In genomic region chr12:53324113-53324778, GRCh38 we compare ENCODE assay signal across 8 cellular contexts.
DNase-seq lines count a peak whose midpoint lies in the region; ATAC-seq and FAIRE-seq lines count a peak whose summit lies in the region.

No MANE protein-coding gene starts in this region.

- in situ Hi-C loops in ACHN (cut with HindIII; ENCODE audit: low pct_ligation_motif_present, low pct_unique_long_range_greater_than_20kb, low sequenced_read_pairs): no loop called here

- DNase-seq in SKM-1 (lab: John Stamatoyannopoulos, UW; ENCODE audit: unreplicated experiment) (peak; percentile 27), adipocyte (ENCODE audit: low read depth) (no peak), inferior parietal cortex (ENCODE audit: extremely low spot score) (peak; percentile 50), ACHN (no peak), RCC 7860 (ENCODE audit: low spot score) (no peak)
- DNase-seq in stimulated activated CD4-positive, alpha-beta T cell treated with anti-CD3 and anti-CD28 coated beads, Interleukin-2, amount 100 ng/mL, for 24 hours: peak; percentile 62 to 69

- peak; percentile 20 for ATAC-seq in HG02798 (IDR thresholded peaks at IDR 0.05; ENCODE audit: poor library complexity, unreplicated experiment)

- H3K9ac ChIP-seq in ES-I3 (ENCODE audit: low read depth, low read length) (peak overlapping the region; percentile 48), adipocyte (ENCODE audit: low read length) (peak overlapping the region; percentile 87)

- FAIRE-seq in RCC 7860 (lab: Jason Lieb, UNC): no peak

- H3K36me3 ChIP-seq in ES-I3 (ENCODE audit: insufficient read depth, low read length): no peaks in the 10 kb centered on the region
- H3K36me3 ChIP-seq in adipocyte (ENCODE audit: control insufficient read depth, insufficient read depth, low read length, severe bottlenecking): peaks cover 1% of the 10 kb centered on the region

- H3K9me3 ChIP-seq in ES-I3 (ENCODE audit: control insufficient read depth, insufficient read depth, low read length) (no peaks in the 10 kb centered on the region), adipocyte (ENCODE audit: control insufficient read depth, low read length) (no peaks in the 10 kb centered on the region)

- H3K4me3 ChIP-seq in adipocyte (ENCODE audit: low read length): peak overlapping the region; percentile 81

- peaks cover 4% of the 10 kb centered on the region for H3K27me3 ChIP-seq in adipocyte (replicated peaks; ENCODE audit: control insufficient read depth, insufficient read depth, low read length)

- H3K4me1 ChIP-seq in ES-I3 (ENCODE audit: insufficient read depth, low read length): peaks cover 11% of the 10 kb centered on the region; the same call in 1 of the 2 replicates
- peaks cover 22% of the 10 kb centered on the region for H3K4me1 ChIP-seq in adipocyte (ENCODE audit: control insufficient read depth, insufficient read depth, low read length)

Comparison
In these comparisons a context has a peak if more than half of its experiments do, and no peak if none do; other contexts are left out.
1. DNase-seq: peak in SKM-1 (single experiment), inferior parietal cortex (single experiment) and stimulated activated CD4-positive, alpha-beta T cell treated with anti-CD3 and anti-CD28 coated beads, Interleukin-2, amount 100 ng/mL, for 24 hours (2 of 2); none in adipocyte (single experiment), ACHN (single experiment) and RCC 7860 (single experiment).